In genomic region chr17:63827002-63827800, GRCh38 we compare ENCODE assay signal across 8 cellular contexts. TPM values are rescaled to one million over a fixed set of nuclear protein-coding genes. Genes with fewer than 3 reads are reported as not detected.
A peak's percentile ranks its signal among the peaks of the same experiment; 100 is the strongest.
DNase-seq lines count a peak whose midpoint lies in the region; ATAC-seq and TF ChIP-seq lines count a peak whose summit lies in the region.

FTSJ3 (minus strand) TSS chr17:63827663; CDS start chr17:63826902, 761 bp downstream.
PSMC5 (plus strand) TSS chr17:63827431; CDS start chr17:63827491, 60 bp downstream.

- H3K27me3 Mint-ChIP-seq in chondrocyte (ENCODE audit: low read depth), result no peaks in the 10 kb centered on the region

- no peaks in the 10 kb centered on the region for H3K9me3 Mint-ChIP-seq in chondrocyte (ENCODE audit: low read depth)

- H3K4me3 ChIP-seq in BE2C (ENCODE audit: low read depth, low read length), result peak within 1 kb of the TSS; percentile 94

- peak; percentile 96 for TF ChIP-seq POLR2A in GM19193 (IDR thresholded peaks at IDR 0.05; ENCODE audit: extremely low read depth, insufficient read depth, insufficient read length)

- H3K9me3 ChIP-seq in BE2C, result no peaks in the 10 kb centered on the region

- H3K27me3 ChIP-seq in BE2C, result no peaks in the 10 kb centered on the region

- peaks cover 38% of the 10 kb centered on the region for H3K36me3 Mint-ChIP-seq in chondrocyte (ENCODE audit: low read depth)

- peaks cover 36% of the 10 kb centered on the region for H3K4me1 Mint-ChIP-seq in chondrocyte (ENCODE audit: low read depth)

- no peaks in the 10 kb centered on the region; the same call in none of the 2 replicates for H3K4me1 ChIP-seq in BE2C

- peak; percentile 97 for DNase-seq in BE2C
- DNase-seq in NCI-H510A (lab: John Stamatoyannopoulos, UW), result peak; percentile 97
- peak; percentile 89 to 92 for DNase-seq in activated CD4-positive, alpha-beta T cell treated with anti-CD3 and anti-CD28 coated beads for 24 hours (ENCODE audit: low read depth in 2 of 2)
- no peak for DNase-seq in chondrocyte (ENCODE audit: low spot score)
- DNase-seq in kidney glomerular epithelial cell (lab: John Stamatoyannopoulos, UW), result peak; percentile 97
- peak; percentile 83 to 85 for DNase-seq in stimulated activated CD4-positive, alpha-beta T cell treated with anti-CD3 and anti-CD28 coated beads, Interleukin-1b, Interleukin-23, amount 100 ng/mL, for 1 hour (ENCODE audit: low read depth in 2 of 2)

- H3K36me3 ChIP-seq in BE2C, result peaks cover 80% of the 10 kb centered on the region

- H3K4me3 Mint-ChIP-seq in chondrocyte (ENCODE audit: unreplicated experiment), result peak within 1 kb of the TSS; percentile 99

- ATAC-seq in HG03439 (IDR thresholded peaks at IDR 0.05; ENCODE audit: unreplicated experiment), result peak; percentile 83

- TF ChIP-seq CTCF in BE2C (IDR thresholded peaks at IDR 0.05; ENCODE audit: low read depth, low read length) (peak; percentile 58), chondrocyte (IDR thresholded peaks at IDR 0.05) (peak; percentile 79)

- peak within 1 kb of the TSS; percentile 100 for H3K27ac Mint-ChIP-seq in chondrocyte (ENCODE audit: unreplicated experiment)

RNA-seq across cellular contexts. Expression of gene FTSJ3, which starts in this region (rescaled TPM):
- 85.5 TPM for polyA plus RNA-seq in BE2C (2012; ENCODE audit: insufficient read depth, insufficient read length, low read depth)
- 26.5 to 41.4 TPM (median 27.9 TPM) in 3 replicates for total RNA-seq in chondrocyte

RNA-seq across cellular contexts. Expression of gene PSMC5, which starts in this region (rescaled TPM):
- 478 TPM for polyA plus RNA-seq in BE2C (2012; ENCODE audit: insufficient read depth, insufficient read length, low read depth)
- total RNA-seq in chondrocyte, result 92.3 to 112 TPM (median 94.9 TPM) in 3 replicates
